19 cellular contexts compared by ENCODE assay signal in genomic region chr18:69880083-69880482, GRCh38.
DNase-seq lines count a peak whose midpoint lies in the region; ATAC-seq, FAIRE-seq and TF ChIP-seq lines count a peak whose summit lies in the region.
"Had no signal": no experiment of that assay in that cellular context is flagged by ENCODE, and none has a peak within 500 bp of the region (broad histone marks: within the 10 kb centered on the region; RNA-seq: fewer than 3 reads in every experiment).

No MANE protein-coding gene starts in this region.

- H3K27ac ChIP-seq in GM23338 (ENCODE audit: low read depth): peak overlapping the region; percentile 35
- H3K27ac ChIP-seq in HEK293 (ENCODE audit: extremely low read depth, low read depth, low read length): no peak overlapping the region
- H3K27ac ChIP-seq in K562 (ENCODE audit: extremely low read depth, low read depth, low read length): no peak overlapping the region
- H3K27ac ChIP-seq: SK-N-MC had no signal

- no peak for TF ChIP-seq CTCF in GM23338 (conservative IDR thresholded peaks at IDR 0.05; ENCODE audit: low read depth in 2 of 2)
- no peak for TF ChIP-seq CTCF in HEK293 (tag by site-specific recombination; IDR thresholded peaks at IDR 0.05)
- TF ChIP-seq CTCF in K562 (IDR thresholded peaks at IDR 0.05 in 2 of 3, conservative IDR thresholded peaks at IDR 0.05 in 1 of 3; ENCODE audit: insufficient read depth in 2 of 3, low read depth in 1 of 3, low read length in 3 of 3): no peak

- no peak for DNase-seq in GM23338 (ENCODE audit: low spot score)
- DNase-seq in K562 (ENCODE audit: extremely low read depth in 1 of 4, low spot score in 3 of 4): no peak
- DNase-seq in natural killer cell treated with Interleukin-12 subunit alpha and Interleukin-12 subunit beta and Interleukin-15 and Interleukin-18, amount 100 ng/mL, for 72 hours (ENCODE audit: low spot score): no peak
- no peak for DNase-seq in SKM-1 treated with dmso at 0.1 percent for 144 hours (lab: John Stamatoyannopoulos, UW; ENCODE audit: unreplicated experiment)
- DNase-seq: ACHN; C1 segment of cervical spinal cord; DMS79; KBM-7; MV-4-11; NCI-H1694 treated with DMSO at 0.1 percent for 48 hours; NCI-H510A; NCI-H748 treated with DMSO at 0.1 percent for 48 hours; NK-92 treated with Interleukin-12 subunit alpha and Interleukin-12 subunit beta, amount 100 ng/mL, for 24 hours; Right ventricle myocardium superior had no signal

- peaks cover 6% of the 10 kb centered on the region for H3K9me2 ChIP-seq in GM23338 (ENCODE audit: insufficient read depth)

- no peak overlapping the region for H3K4me3 Mint-ChIP-seq in GM23338
- no peak overlapping the region for H3K4me3 Mint-ChIP-seq in natural killer cell treated with Interleukin-12 subunit alpha and Interleukin-12 subunit beta and Interleukin-15 and Interleukin-18, amount 100 ng/mL, for 72 hours

- peaks cover 2% of the 10 kb centered on the region; the same call in 2 of the 3 replicates for H3K36me3 Mint-ChIP-seq in GM23338 (ENCODE audit: low read depth)
- H3K36me3 Mint-ChIP-seq in natural killer cell treated with Interleukin-12 subunit alpha and Interleukin-12 subunit beta and Interleukin-15 and Interleukin-18, amount 100 ng/mL, for 72 hours: peaks cover 25% of the 10 kb centered on the region

- H3K79me2 ChIP-seq in GM23338 (replicated peaks; ENCODE audit: insufficient read depth) (no peaks in the 10 kb centered on the region), K562 (ENCODE audit: control insufficient read depth, insufficient read depth, low read length) (no peaks in the 10 kb centered on the region)

- 33% methylated on average over 2 of the region's 3 CpGs for WGBS in K562 (ENCODE audit: insufficient coverage, low coverage, missing lambda C conversion rate)

- TF ChIP-seq EP300 in K562 (IDR thresholded peaks at IDR 0.05; ENCODE audit: low read length): no peak

- peak overlapping the region; percentile 90; the same call in 1 of the 2 replicates for H3K27ac Mint-ChIP-seq in GM23338
- H3K27ac Mint-ChIP-seq in natural killer cell treated with Interleukin-12 subunit alpha and Interleukin-12 subunit beta and Interleukin-15 and Interleukin-18, amount 100 ng/mL, for 72 hours: peak overlapping the region; percentile 42 to 86

- no peaks in the 10 kb centered on the region for H3K9me1 ChIP-seq in K562 (ENCODE audit: control insufficient read depth, insufficient read depth, low read length)

- intact Hi-C loops in K562 (cut with micrococcal nuclease): no loop called here

- H3K27me3 ChIP-seq in GM23338 (ENCODE audit: insufficient read depth) (no peaks in the 10 kb centered on the region), K562 (ENCODE audit: control insufficient read depth in 2 of 2, insufficient read depth in 2 of 2, low read length in 2 of 2) (no peaks in the 10 kb centered on the region)

- BruUV-seq in K562 (replicated peaks; lab: Mats Ljungman, UMichigan): no TSS peak

- CTCF ChIA-PET in HEK293 (lab: Yijun Ruan, JAX) (no interaction called here), K562 (lab: Yijun Ruan, JAX; ENCODE audit: low intra/inter-chr PET ratio) (no interaction called here)

- no peak for FAIRE-seq in K562 (lab: Jason Lieb, UNC)
- FAIRE-seq: H54 had no signal

- peak overlapping the region; percentile 24; the same call in 1 of the 2 replicates for H3K4me2 ChIP-seq in GM23338
- H3K4me2 ChIP-seq in K562 (ENCODE audit: insufficient read depth, low read length): no peak overlapping the region

- H3F3A ChIP-seq in GM23338 (replicated peaks; ENCODE audit: low read depth): no peaks in the 10 kb centered on the region

- H3K9ac ChIP-seq in K562 (ENCODE audit: insufficient read depth in 1 of 2, low read depth in 2 of 2, low read length in 2 of 2): no peak overlapping the region

- no peaks in the 10 kb centered on the region for H4K20me1 ChIP-seq in GM23338 (replicated peaks; ENCODE audit: insufficient read depth)
- H4K20me1 ChIP-seq in K562 (replicated peaks; ENCODE audit: control insufficient read depth, insufficient read depth, low read length): no peaks in the 10 kb centered on the region

- H3K9me3 ChIP-seq in HEK293 (ENCODE audit: control insufficient read depth, insufficient read depth, low read depth, low read length): no peaks in the 10 kb centered on the region
- H3K9me3 ChIP-seq in K562 (replicated peaks; ENCODE audit: control insufficient read depth, insufficient read depth, low read depth, low read length): no peaks in the 10 kb centered on the region

- H3K9me3 Mint-ChIP-seq in GM23338: peaks cover 2% of the 10 kb centered on the region; the same call in 1 of the 3 replicates
- peaks cover 10% of the 10 kb centered on the region for H3K9me3 Mint-ChIP-seq in natural killer cell treated with Interleukin-12 subunit alpha and Interleukin-12 subunit beta and Interleukin-15 and Interleukin-18, amount 100 ng/mL, for 72 hours

- no peak for TF ChIP-seq RAD21 in K562 (CRISPR knock-in tag; conservative IDR thresholded peaks at IDR 0.05 in 1 of 2, IDR thresholded peaks at IDR 0.05 in 1 of 2)

- H3K4me1 ChIP-seq in GM23338 (ENCODE audit: insufficient read depth) (peaks cover 9% of the 10 kb centered on the region; the same call in 1 of the 2 replicates), HEK293 (ENCODE audit: control insufficient read depth, insufficient read depth, low read length) (no peaks in the 10 kb centered on the region), K562 (replicated peaks in 1 of 2; ENCODE audit: control insufficient read depth in 2 of 2, insufficient read depth in 2 of 2, low read length in 2 of 2) (no peaks in the 10 kb centered on the region)

- H3K4me3 ChIP-seq in GM23338 (no peak overlapping the region), HEK293 (ENCODE audit: low read depth, low read length) (no peak overlapping the region), K562 (no peak overlapping the region)
- H3K4me3 ChIP-seq: SK-N-MC had no signal

- POLR2A ChIA-PET in HEK293 (lab: Yijun Ruan, JAX): no interaction called here
- POLR2A ChIA-PET in K562 (lab: Yijun Ruan, JAX): no interaction called here

- TF ChIP-seq POLR2A in K562 (conservative IDR thresholded peaks at IDR 0.05): no peak

- in situ Hi-C loops in K562 (cut with MboI): no loop called here

- peaks cover 3% of the 10 kb centered on the region for H3K27me3 Mint-ChIP-seq in GM23338 (ENCODE audit: insufficient read depth, low read depth, poor library complexity)
- H3K27me3 Mint-ChIP-seq in natural killer cell treated with Interleukin-12 subunit alpha and Interleukin-12 subunit beta and Interleukin-15 and Interleukin-18, amount 100 ng/mL, for 72 hours: no peaks in the 10 kb centered on the region

- H3K36me3 ChIP-seq in GM23338 (ENCODE audit: insufficient read depth) (no peaks in the 10 kb centered on the region), HEK293 (ENCODE audit: control insufficient read depth in 2 of 2, insufficient read depth in 1 of 2, low read length in 2 of 2) (no peaks in the 10 kb centered on the region), K562 (ENCODE audit: control insufficient read depth, insufficient read depth, low read length) (no peaks in the 10 kb centered on the region)

- no peak overlapping the region for H2AFZ ChIP-seq in GM23338
- no peak overlapping the region for H2AFZ ChIP-seq in K562 (ENCODE audit: low read depth, low read length)

- H3K4me1 Mint-ChIP-seq in GM23338: peaks cover 31% of the 10 kb centered on the region
- H3K4me1 Mint-ChIP-seq in natural killer cell treated with Interleukin-12 subunit alpha and Interleukin-12 subunit beta and Interleukin-15 and Interleukin-18, amount 100 ng/mL, for 72 hours (ENCODE audit: low read depth in 2 of 2): peaks cover 58 to 63% of the 10 kb centered on the region in 2 donors

- no peak for ATAC-seq in GM23338
- no peak for ATAC-seq in K562
- ATAC-seq in natural killer cell treated with Interleukin-12 subunit alpha and Interleukin-12 subunit beta and Interleukin-15 and Interleukin-18, amount 100 ng/mL, for 72 hours: no peak
- ATAC-seq in GM21529 (IDR thresholded peaks at IDR 0.05; ENCODE audit: unreplicated experiment): no peak
- no peak for ATAC-seq in GM21390 (IDR thresholded peaks at IDR 0.05; ENCODE audit: unreplicated experiment)

TF ChIP-seq in GM23338, 12 proteins besides CTCF, POLR2A, EP300 and RAD21 (continues in another document):
- TF ChIP-seq EZH2phosphoT487 (IDR thresholded peaks at IDR 0.05; ENCODE audit: unreplicated experiment) (no peak), POLR2AphosphoS5 (IDR thresholded peaks at IDR 0.05; ENCODE audit: low read depth) (no peak)

TF ChIP-seq in HEK293, 187 proteins besides CTCF, POLR2A, EP300 and RAD21 (continues in another document):
- TF ChIP-seq ZNF692 (tag by site-specific recombination; IDR thresholded peaks at IDR 0.05) (no peak), PRDM1 (tag by site-specific recombination; IDR thresholded peaks at IDR 0.05) (peak; percentile 51; the same call in 1 of the 2 replicates), BCL11A (tag by site-specific recombination; IDR thresholded peaks at IDR 0.05; ENCODE audit: low read depth) (no peak)

TF ChIP-seq in K562, 482 proteins besides CTCF, POLR2A, EP300 and RAD21:
- TF ChIP-seq ZNF512 (tag; IDR thresholded peaks at IDR 0.05): peak; percentile 47; the same call in 1 of the 2 replicates
- TF ChIP-seq ZFP30 (CRISPR knock-in tag; IDR thresholded peaks at IDR 0.05; ENCODE audit: borderline replicate concordance): no peak
